ENCODE assay signal across 19 cellular contexts in genomic region chr12:57179331-57180086, GRCh38. TPM values are rescaled to one million over a fixed set of nuclear protein-coding genes. Genes with fewer than 3 reads are reported as not detected.
A peak's percentile ranks its signal among the peaks of the same experiment; 100 is the strongest.
DNase-seq lines count a peak whose midpoint lies in the region; ATAC-seq, FAIRE-seq and TF ChIP-seq lines count a peak whose summit lies in the region.
"Had no signal": no experiment of that assay in that cellular context is flagged by ENCODE, and none has a peak within 500 bp of the region (broad histone marks: within the 10 kb centered on the region; RNA-seq: fewer than 3 reads in every experiment).

No MANE protein-coding gene starts in this region.

- no peaks in the 10 kb centered on the region for H3K27me3 Mint-ChIP-seq in activated CD4-positive, alpha-beta memory T cell treated with anti-CD3 and anti-CD28 coated beads for 36 hours
- H3K27me3 Mint-ChIP-seq: CD8-positive, alpha-beta memory T cell had no signal

- no peak overlapping the region for H3K4me3 ChIP-seq in right cardiac atrium (ENCODE audit: low read length)
- H3K4me3 ChIP-seq in left ventricle myocardium inferior = no peak overlapping the region
- H3K4me3 ChIP-seq in bronchial epithelial cell (ENCODE audit: low read depth, low read length) = no peak overlapping the region
- no peak overlapping the region for H3K4me3 ChIP-seq in osteoblast (ENCODE audit: insufficient read depth, low read length)
- H3K4me3 ChIP-seq: BLaER1, GM23338 had no signal

- ATAC-seq in right cardiac atrium = no peak
- no peak for ATAC-seq in GM21529 (IDR thresholded peaks at IDR 0.05; ENCODE audit: unreplicated experiment)
- no peak for ATAC-seq in HG03432 (IDR thresholded peaks at IDR 0.05; ENCODE audit: unreplicated experiment)
- ATAC-seq: GM23338, HepG2 had no signal

- H3K27ac Mint-ChIP-seq in activated CD4-positive, alpha-beta memory T cell treated with anti-CD3 and anti-CD28 coated beads for 36 hours = no peak overlapping the region
- H3K27ac Mint-ChIP-seq: CD8-positive, alpha-beta memory T cell; GM23338 had no signal

- POLR2A ChIA-PET in activated CD4-positive, alpha-beta memory T cell treated with anti-CD3 and anti-CD28 coated beads for 36 hours (lab: Charles Lee) = no interaction called here

- no peaks in the 10 kb centered on the region for H3K9me3 Mint-ChIP-seq in activated CD4-positive, alpha-beta memory T cell treated with anti-CD3 and anti-CD28 coated beads for 36 hours
- H3K9me3 Mint-ChIP-seq: CD8-positive, alpha-beta memory T cell; GM23338; H9 had no signal

- H3K36me3 Mint-ChIP-seq in activated CD4-positive, alpha-beta memory T cell treated with anti-CD3 and anti-CD28 coated beads for 36 hours = no peaks in the 10 kb centered on the region
- H3K36me3 Mint-ChIP-seq: CD8-positive, alpha-beta memory T cell had no signal

- peaks cover 84% of the 10 kb centered on the region for H3K36me3 ChIP-seq in left ventricle myocardium inferior
- H3K36me3 ChIP-seq in bronchial epithelial cell (ENCODE audit: control insufficient read depth, insufficient read depth, low read length) = peaks cover 38% of the 10 kb centered on the region
- peaks cover 94% of the 10 kb centered on the region for H3K36me3 ChIP-seq in osteoblast (ENCODE audit: insufficient read depth, low read length)

- H3K4me1 ChIP-seq in right cardiac atrium (ENCODE audit: control insufficient read depth, insufficient read depth, low read length) = no peaks in the 10 kb centered on the region
- H3K4me1 ChIP-seq in left ventricle myocardium inferior = no peaks in the 10 kb centered on the region
- peaks cover 3% of the 10 kb centered on the region for H3K4me1 ChIP-seq in osteoblast (ENCODE audit: insufficient read depth, low read length)

- peaks cover 64% of the 10 kb centered on the region for H4K20me1 ChIP-seq in osteoblast (ENCODE audit: insufficient read depth, low read length)
- H4K20me1 ChIP-seq: BLaER1 had no signal

- no peaks in the 10 kb centered on the region for H3K27me3 ChIP-seq in right cardiac atrium (ENCODE audit: control insufficient read depth, insufficient read depth)
- H3K27me3 ChIP-seq in left ventricle myocardium inferior (ENCODE audit: low read depth) = no peaks in the 10 kb centered on the region
- H3K27me3 ChIP-seq in bronchial epithelial cell (ENCODE audit: control insufficient read depth, insufficient read depth, low read length) = no peaks in the 10 kb centered on the region
- no peaks in the 10 kb centered on the region for H3K27me3 ChIP-seq in osteoblast (ENCODE audit: insufficient read depth, low read length)
- H3K27me3 ChIP-seq: BLaER1 had no signal

- WGBS in right cardiac atrium = 87% methylated on average over 27 of the region's 27 CpGs

- no peaks in the 10 kb centered on the region for H3K9me3 ChIP-seq in right cardiac atrium (ENCODE audit: control insufficient read depth, low read length)
- no peaks in the 10 kb centered on the region for H3K9me3 ChIP-seq in left ventricle myocardium inferior (replicated peaks)
- H3K9me3 ChIP-seq in osteoblast (ENCODE audit: low read depth, low read length) = no peaks in the 10 kb centered on the region
- H3K9me3 ChIP-seq: BLaER1 had no signal

- no peak overlapping the region for H3K4me3 Mint-ChIP-seq in activated CD4-positive, alpha-beta memory T cell treated with anti-CD3 and anti-CD28 coated beads for 36 hours
- H3K4me3 Mint-ChIP-seq: CD8-positive, alpha-beta memory T cell; GM23338; H9 had no signal

- TF ChIP-seq CTCF in left ventricle myocardium inferior (IDR thresholded peaks at IDR 0.05; ENCODE audit: borderline replicate concordance) = no peak
- no peak for TF ChIP-seq CTCF in bronchial epithelial cell (IDR thresholded peaks at IDR 0.05; ENCODE audit: insufficient read depth, low read length, severe bottlenecking)
- TF ChIP-seq CTCF in osteoblast (IDR thresholded peaks at IDR 0.05; ENCODE audit: extremely low read depth, low read depth, low read length) = no peak

- no peak overlapping the region for H3K4me2 ChIP-seq in osteoblast (ENCODE audit: insufficient read depth, low read length)
- H3K4me2 ChIP-seq: BLaER1, GM23338 had no signal

- H3K79me2 ChIP-seq in osteoblast (ENCODE audit: insufficient read depth, low read length) = peaks cover 86% of the 10 kb centered on the region

- H2AFZ ChIP-seq in osteoblast (ENCODE audit: low read length) = no peak overlapping the region
- H2AFZ ChIP-seq: GM23338 had no signal

- H3K4me1 Mint-ChIP-seq in activated CD4-positive, alpha-beta memory T cell treated with anti-CD3 and anti-CD28 coated beads for 36 hours (ENCODE audit: low read depth) = no peaks in the 10 kb centered on the region
- H3K4me1 Mint-ChIP-seq: CD8-positive, alpha-beta memory T cell had no signal

- H3K27ac ChIP-seq in right cardiac atrium (ENCODE audit: low read length) = no peak overlapping the region
- H3K27ac ChIP-seq in left ventricle myocardium inferior (replicated peaks) = no peak overlapping the region
- H3K27ac ChIP-seq in osteoblast (ENCODE audit: low read depth, low read length) = no peak overlapping the region
- H3K27ac ChIP-seq: BLaER1 had no signal

- intact Hi-C loops in right cardiac atrium (cut with DNase I) (loop anchor here (5.0 to 10.0 kb wide), 4 partner anchors 57 to 115 kb away; partner anchors contain the start of gene NEMP1 (in 1 of the 4)), left ventricle myocardium inferior (cut with micrococcal nuclease) (loop anchor here (5.0 kb wide), 1 partner anchor 57 kb away; no protein-coding TSS in a partner anchor)
- intact Hi-C loops in activated CD4-positive, alpha-beta memory T cell treated with anti-CD3 and anti-CD28 coated beads for 36 hours (cut with micrococcal nuclease) = loop anchor here (5.0 kb wide), 1 partner anchor 427 kb away; the partner anchor contains the start of gene PRIM1

- peak; percentile 50 for FAIRE-seq in bronchial epithelial cell (lab: Jason Lieb, UNC)
- FAIRE-seq: GM18507, HepG2, HTR-8/SVneo had no signal

- CTCF ChIA-PET in activated CD4-positive, alpha-beta memory T cell treated with anti-CD3 and anti-CD28 coated beads for 36 hours (lab: Charles Lee) = interaction anchor here (12.7 kb wide), 1 partner anchor 56 kb away, joined by 228 read pairs; the partner anchor contains the start of gene LRP1

- DNase-seq in right cardiac atrium (peak in 2 of 3 donors; percentile 39 to 52), left ventricle myocardium inferior (no peak), bronchial epithelial cell (ENCODE audit: low read depth) (no peak), osteoblast (ENCODE audit: insufficient read length, low spot score, missing footprints) (peak; percentile 75)
- no peak for DNase-seq in activated CD4-positive, alpha-beta memory T cell treated with anti-CD3 and anti-CD28 coated beads for 36 hours
- DNase-seq: 8988T; AML-193; Calu3; CD8-positive, alpha-beta memory T cell; DMS 273 treated with DMSO at 0.1 percent for 48 hours; H9 had no signal

RNA-seq across cellular contexts. Expression of gene LRP1-AS, which starts 32.1 kb away (rescaled TPM):
- not detected for total RNA-seq in right cardiac atrium
- polyA plus RNA-seq in right cardiac atrium = not detected
- not detected for total RNA-seq in left ventricle myocardium inferior
- not detected in 2 replicates for total RNA-seq in bronchial epithelial cell
- total RNA-seq in osteoblast = not detected in 2 replicates
- total RNA-seq in activated CD4-positive, alpha-beta memory T cell treated with anti-CD3 and anti-CD28 coated beads for 36 hours = not detected
- total RNA-seq: Calu3; CD8-positive, alpha-beta memory T cell; Daoy; GM23338; H9; HepG2 had no signal
- polyA plus RNA-seq: CD8-positive, alpha-beta memory T cell had no signal

RNA-seq across cellular contexts. Expression of gene NXPH4, which starts 37.1 kb away (rescaled TPM):
- total RNA-seq in right cardiac atrium (under 1 TPM in 3 of 4 donors, not detected in 1; 0.11 to 0.39 (median 0.29) TPM), left ventricle myocardium inferior (0.44 TPM), bronchial epithelial cell (0.53 and 1.9 TPM in 2 replicates), osteoblast (0.88 and 1.1 TPM in 2 replicates)
- polyA plus RNA-seq in right cardiac atrium = 1.2 TPM
- under 1 TPM; 0.24 to 0.46 TPM for total RNA-seq in activated CD4-positive, alpha-beta memory T cell treated with anti-CD3 and anti-CD28 coated beads for 36 hours
- total RNA-seq: HepG2 had no signal
- polyA plus RNA-seq: CD8-positive, alpha-beta memory T cell had no signal

RNA-seq across cellular contexts. Expression of gene SHMT2, which starts 50.0 kb away (rescaled TPM):
- total RNA-seq in right cardiac atrium (10 to 100 TPM; 27.4 to 33.2 (median 29.9) TPM), left ventricle myocardium inferior (22.9 TPM), bronchial epithelial cell (357 and 413 TPM in 2 replicates), osteoblast (384 and 408 TPM in 2 replicates)
- polyA plus RNA-seq in right cardiac atrium = 17.9 TPM
- 100 to 1,000 TPM; 401 to 404 TPM for total RNA-seq in activated CD4-positive, alpha-beta memory T cell treated with anti-CD3 and anti-CD28 coated beads for 36 hours

RNA-seq across cellular contexts. Expression of gene LRP1, which starts 51.2 kb away (rescaled TPM):
- total RNA-seq in right cardiac atrium (100 to 1,000 TPM in 3 of 4 donors, 10 to 100 TPM in 1; 79.7 to 181 (median 154) TPM), left ventricle myocardium inferior (61.0 TPM), bronchial epithelial cell (24.5 and 44.2 TPM in 2 replicates), osteoblast (744 and 789 TPM in 2 replicates)
- polyA plus RNA-seq in right cardiac atrium = 55.0 TPM
- total RNA-seq in activated CD4-positive, alpha-beta memory T cell treated with anti-CD3 and anti-CD28 coated beads for 36 hours = 1 to 10 TPM; 1.4 TPM

Comparison
In these comparisons a context has a peak if more than half of its experiments do, and no peak if none do; other contexts are left out.
1. DNase-seq: peak in right cardiac atrium (2 of 3) and osteoblast (single experiment); none in left ventricle myocardium inferior (single experiment), bronchial epithelial cell (single experiment) and activated CD4-positive, alpha-beta memory T cell treated with anti-CD3 and anti-CD28 coated beads for 36 hours (single experiment).
2. RNA of gene SHMT2, which starts 50.0 kb away (total RNA-seq): 357 to 413 TPM in bronchial epithelial cell, 384 to 408 TPM in osteoblast and 401 to 404 TPM in activated CD4-positive, alpha-beta memory T cell treated with anti-CD3 and anti-CD28 coated beads for 36 hours; 27.4 to 33.2 TPM in right cardiac atrium and 22.9 TPM in left ventricle myocardium inferior (single experiment); every median in the first group is over 10 times any median in the second.